ENCODE assay signal across 12 cellular contexts in genomic region chr17:80847506-80848230, GRCh38.
DNase-seq lines count a peak whose midpoint lies in the region; ATAC-seq and TF ChIP-seq lines count a peak whose summit lies in the region.
"Had no signal": no experiment of that assay in that cellular context is flagged by ENCODE, and none has a peak within 500 bp of the region (broad histone marks: within the 10 kb centered on the region; RNA-seq: fewer than 3 reads in every experiment).

No MANE protein-coding gene starts in this region.

- no peaks in the 10 kb centered on the region for H3K27me3 Mint-ChIP-seq in T-helper 1 cell treated with Interleukin-12 subunit alpha and Interleukin-12 subunit beta and Interleukin-4 antibody, amounts not matched to agents 30 μg/mL and 1 μg/mL, for 36 hours (ENCODE audit: low read depth)
- H3K27me3 Mint-ChIP-seq in mesothelial cell of epicardium (ENCODE audit: low read depth): no peaks in the 10 kb centered on the region
- H3K27me3 Mint-ChIP-seq: type B pancreatic cell had no signal

- no peak overlapping the region for H3K27ac ChIP-seq in gastroesophageal sphincter

- H3K27me3 ChIP-seq in gastroesophageal sphincter: no peaks in the 10 kb centered on the region

- H3K27ac Mint-ChIP-seq in T-helper 1 cell treated with Interleukin-12 subunit alpha and Interleukin-12 subunit beta and Interleukin-4 antibody, amounts not matched to agents 30 μg/mL and 1 μg/mL, for 36 hours: peak overlapping the region; percentile 90
- H3K27ac Mint-ChIP-seq in mesothelial cell of epicardium: no peak overlapping the region
- H3K27ac Mint-ChIP-seq: type B pancreatic cell had no signal

- 83 to 100% methylated on average over 4 to 14 of the region's 28 CpGs for WGBS in gastroesophageal sphincter (ENCODE audit: low coverage in 1 of 2), 2 donors

- no peak for TF ChIP-seq POLR2A in gastroesophageal sphincter (IDR thresholded peaks at IDR 0.05)

- H3K4me1 Mint-ChIP-seq in T-helper 1 cell treated with Interleukin-12 subunit alpha and Interleukin-12 subunit beta and Interleukin-4 antibody, amounts not matched to agents 30 μg/mL and 1 μg/mL, for 36 hours (ENCODE audit: low read depth): peaks cover 57% of the 10 kb centered on the region
- no peaks in the 10 kb centered on the region for H3K4me1 Mint-ChIP-seq in mesothelial cell of epicardium

- TF ChIP-seq EP300 in gastroesophageal sphincter (IDR thresholded peaks at IDR 0.05): no peak

- H3K9me3 Mint-ChIP-seq in T-helper 1 cell treated with Interleukin-12 subunit alpha and Interleukin-12 subunit beta and Interleukin-4 antibody, amounts not matched to agents 30 μg/mL and 1 μg/mL, for 36 hours: no peaks in the 10 kb centered on the region
- H3K9me3 Mint-ChIP-seq in mesothelial cell of epicardium: no peaks in the 10 kb centered on the region
- H3K9me3 Mint-ChIP-seq: type B pancreatic cell had no signal

- no peaks in the 10 kb centered on the region for H3K4me1 ChIP-seq in gastroesophageal sphincter

- no peak for TF ChIP-seq CTCF in mesothelial cell of epicardium (IDR thresholded peaks at IDR 0.05; ENCODE audit: unreplicated experiment)
- no peak for TF ChIP-seq CTCF in gastroesophageal sphincter (IDR thresholded peaks at IDR 0.05)

- H3K36me3 ChIP-seq in gastroesophageal sphincter: peaks cover 0 to 63% of the 10 kb centered on the region in 2 donors

- H3K4me3 ChIP-seq in gastroesophageal sphincter: no peak overlapping the region

- no peaks in the 10 kb centered on the region for H3K9me3 ChIP-seq in gastroesophageal sphincter

- H3K4me3 Mint-ChIP-seq in T-helper 1 cell treated with Interleukin-12 subunit alpha and Interleukin-12 subunit beta and Interleukin-4 antibody, amounts not matched to agents 30 μg/mL and 1 μg/mL, for 36 hours: peak overlapping the region; percentile 56
- H3K4me3 Mint-ChIP-seq in mesothelial cell of epicardium: no peak overlapping the region
- H3K4me3 Mint-ChIP-seq: type B pancreatic cell had no signal

- peaks cover 58% of the 10 kb centered on the region for H3K36me3 Mint-ChIP-seq in T-helper 1 cell treated with Interleukin-12 subunit alpha and Interleukin-12 subunit beta and Interleukin-4 antibody, amounts not matched to agents 30 μg/mL and 1 μg/mL, for 36 hours (ENCODE audit: low read depth)
- peaks cover 25% of the 10 kb centered on the region for H3K36me3 Mint-ChIP-seq in mesothelial cell of epicardium

- peak; percentile 97 for ATAC-seq in left colon
- no peak for ATAC-seq in gastroesophageal sphincter

- intact Hi-C loops in left colon (cut with DNase I, micrococcal nuclease): no loop called here

- DNase-seq in activated T-cell treated with anti-CD3 and anti-CD28 coated beads for 24 hours (ENCODE audit: low read depth) (peak; percentile 41), left colon (peak; percentile 81 to 84), mesothelial cell of epicardium (ENCODE audit: low spot score in 2 of 2, unreplicated experiment in 2 of 2) (no peak), NK-92 (lab: John Stamatoyannopoulos, UW; ENCODE audit: unreplicated experiment) (no peak), D341Med (ENCODE audit: low spot score) (no peak)
- DNase-seq in stimulated activated CD8-positive, alpha-beta memory T cell treated with anti-CD3 and anti-CD28 coated beads, Interleukin-4, amount 100 ng/mL, for 4 hours (ENCODE audit: low read depth in 2 of 2, low spot score in 1 of 2): peak; percentile 20 to 40
- DNase-seq: DMS 273 treated with DMSO at 0.1 percent for 48 hours, KBM-7, NCI-H774 had no signal

Comparison
In these comparisons a context has a peak if more than half of its experiments do, and no peak if none do; other contexts are left out.
1. DNase-seq: peak in activated T-cell treated with anti-CD3 and anti-CD28 coated beads for 24 hours (single experiment), left colon (2 of 2) and stimulated activated CD8-positive, alpha-beta memory T cell treated with anti-CD3 and anti-CD28 coated beads, Interleukin-4, amount 100 ng/mL, for 4 hours (2 of 2); none in mesothelial cell of epicardium (0 of 2), NK-92 (single experiment) and D341Med (single experiment).